Comparison of ENCODE assay signal across 26 cellular contexts in genomic region chr10:54259104-54259503, GRCh38.
"Had no signal": no experiment of that assay in that cellular context is flagged by ENCODE, and none has a peak within 500 bp of the region (broad histone marks: within the 10 kb centered on the region; RNA-seq: fewer than 3 reads in every experiment).

No MANE protein-coding gene starts in this region.

- DNase-seq: stimulated activated CD4-positive, alpha-beta T cell treated with anti-CD3 and anti-CD28 coated beads, Interleukin-2, amount 100 ng/mL, for 48 hours; stimulated activated CD4-positive, alpha-beta T cell treated with anti-CD3 and anti-CD28 coated beads, Interleukin-4, amount 100 ng/mL, for 1 hour; stimulated activated CD4-positive, alpha-beta T cell treated with anti-CD3 and anti-CD28 coated beads, Interleukin-4, amount 100 ng/mL, for 24 hours; stimulated activated CD4-positive, alpha-beta T cell treated with anti-CD3 and anti-CD28 coated beads, Interleukin-4, amount 100 ng/mL, for 4 hours; stimulated activated CD8-positive, alpha-beta memory T cell treated with anti-CD3 and anti-CD28 coated beads, Interleukin-4, amount 100 ng/mL, for 48 hours; stimulated activated naive B cell treated with anti-CD40 and anti-IgM and Interleukin-4, amounts not matched to agents 10 μg/mL and 1 μg/mL and 100 μg/mL, for 72 hours; stimulated activated naive CD4-positive, alpha-beta T cell; stimulated activated naive CD4-positive, alpha-beta T cell treated with Interleukin-2 at 50 U/mL for 16 hours; stimulated activated naive CD8-positive, alpha-beta T cell treated with anti-CD3 and anti-CD28 coated beads, Interleukin-15, amount 100 ng/mL, for 72 hours; stimulated activated naive CD8-positive, alpha-beta T cell treated with anti-CD3 and anti-CD28 coated beads, Interleukin-15, Interleukin-2, amounts not matched to agents 100 U/mL and 50 U/mL, for 24 hours; stomach; substantia nigra; testis; thyroid gland; tibial artery; transverse colon; trophoblast cell; upper lobe of left lung; upper lobe of right lung; uterus had no signal

- H3K27ac ChIP-seq: stomach, suprapubic skin, testis, thoracic aorta, thyroid gland, tibial artery, tibial nerve, transverse colon, upper lobe of left lung, upper lobe of right lung, uterus, vagina had no signal

- H3K4me1 ChIP-seq: stomach, suprapubic skin, testis, thyroid gland, tibial artery, tibial nerve, transverse colon, upper lobe of left lung, upper lobe of right lung, uterus, vagina had no signal

- H3K9me3 ChIP-seq: suprapubic skin, testis, thoracic aorta, thyroid gland, tibial artery, tibial nerve, transverse colon, upper lobe of left lung, upper lobe of right lung, uterus, vagina had no signal

- H3K27me3 ChIP-seq: stomach, suprapubic skin, testis, thyroid gland, tibial artery, tibial nerve, transverse colon, upper lobe of left lung, upper lobe of right lung, uterus, vagina had no signal

- H3K36me3 ChIP-seq: stomach, suprapubic skin, thoracic aorta, thyroid gland, tibial artery, tibial nerve, transverse colon, upper lobe of left lung, upper lobe of right lung, uterus, vagina had no signal

- H3K4me3 ChIP-seq: stomach, suprapubic skin, testis, thoracic aorta, thyroid gland, tibial artery, tibial nerve, transverse colon, upper lobe of left lung, upper lobe of right lung, uterus, vagina had no signal

- ATAC-seq: stimulated activated effector memory CD8-positive, alpha-beta T cell treated with anti-CD3 and anti-CD28 coated beads, Interleukin-12 subunit alpha, Interleukin-12 subunit beta, amount 100 ng/mL, for 72 hours; stimulated activated memory B cell treated with anti-CD40 and anti-IgM and Interleukin-4, amounts not matched to agents 10 μg/mL and 1 μg/mL and 100 μg/mL, for 72 hours; stimulated activated naive B cell treated with anti-CD40 and anti-IgM and Interleukin-4, amounts not matched to agents 10 μg/mL and 1 μg/mL and 100 μg/mL, for 72 hours; stimulated activated naive CD8-positive, alpha-beta T cell treated with anti-CD3 and anti-CD28 coated beads, Interleukin-15, amount 100 ng/mL, for 72 hours; stimulated activated naive CD8-positive, alpha-beta T cell treated with anti-CD3 and anti-CD28 coated beads, Interleukin-15, Interleukin-2, amounts not matched to agents 100 U/mL and 50 U/mL, for 24 hours; upper lobe of right lung had no signal
